Comparison of ENCODE assay signal across 13 cellular contexts in genomic region chr2:63866009-63866709, GRCh38. TPM values are rescaled to one million over a fixed set of nuclear protein-coding genes. Genes with fewer than 3 reads are reported as not detected.
A peak's percentile ranks its signal among the peaks of the same experiment; 100 is the strongest.
DNase-seq lines count a peak whose midpoint lies in the region; ATAC-seq, FAIRE-seq and TF ChIP-seq lines count a peak whose summit lies in the region.
"Had no signal": no experiment of that assay in that cellular context is flagged by ENCODE, and none has a peak within 500 bp of the region (broad histone marks: within the 10 kb centered on the region; RNA-seq: fewer than 3 reads in every experiment).

No MANE protein-coding gene starts in this region.

- H3K36me3 ChIP-seq in astrocyte (ENCODE audit: insufficient read depth, low read length) (peaks cover 12% of the 10 kb centered on the region), smooth muscle cell (ENCODE audit: low read depth) (peaks cover 21% of the 10 kb centered on the region), suprapubic skin (peaks cover 18% of the 10 kb centered on the region)

- TF ChIP-seq EP300 in suprapubic skin (IDR thresholded peaks at IDR 0.05): no peak

- no peak overlapping the region for H2AFZ ChIP-seq in astrocyte (ENCODE audit: low read depth, low read length)
- no peak overlapping the region for H2AFZ ChIP-seq in smooth muscle cell (ENCODE audit: low read depth)

- H3K27me3 ChIP-seq in astrocyte (ENCODE audit: insufficient read depth, low read length): no peaks in the 10 kb centered on the region
- no peaks in the 10 kb centered on the region for H3K27me3 ChIP-seq in smooth muscle cell (ENCODE audit: low read depth)
- H3K27me3 ChIP-seq in suprapubic skin: no peaks in the 10 kb centered on the region
- H3K27me3 ChIP-seq: ascending aorta had no signal

- FAIRE-seq in astrocyte (lab: Jason Lieb, UNC) (no peak), frontal cortex (lab: Jason Lieb, UNC) (no peak)
- FAIRE-seq: TTC549 had no signal

- H3K27ac Mint-ChIP-seq in activated naive CD4-positive, alpha-beta T cell treated with anti-CD3 and anti-CD28 coated beads, Interleukin-2, amount 10 ng/mL, durations not matched to agents 7 days and 5 days: peak overlapping the region; percentile 67
- peak overlapping the region; percentile 20 for H3K27ac Mint-ChIP-seq in astrocyte (ENCODE audit: unreplicated experiment)

- no peaks in the 10 kb centered on the region for H3K27me3 Mint-ChIP-seq in activated naive CD4-positive, alpha-beta T cell treated with anti-CD3 and anti-CD28 coated beads, Interleukin-2, amount 10 ng/mL, durations not matched to agents 7 days and 5 days
- no peaks in the 10 kb centered on the region for H3K27me3 Mint-ChIP-seq in astrocyte (ENCODE audit: low read depth, unreplicated experiment)

- CTCF ChIA-PET in activated naive CD4-positive, alpha-beta T cell treated with anti-CD3 and anti-CD28 coated beads, Interleukin-2, amount 10 ng/mL, durations not matched to agents 7 days and 5 days (lab: Charles Lee): interaction anchor here (0.7 to 4.4 kb wide), 3 partner anchors 167 to 432 kb away, joined by 3 to 24 read pairs (median 3); no protein-coding TSS in a partner anchor

- H3F3A ChIP-seq in smooth muscle cell (ENCODE audit: low read depth): peaks cover 10% of the 10 kb centered on the region

- peaks cover 28% of the 10 kb centered on the region for H3K4me1 Mint-ChIP-seq in activated naive CD4-positive, alpha-beta T cell treated with anti-CD3 and anti-CD28 coated beads, Interleukin-2, amount 10 ng/mL, durations not matched to agents 7 days and 5 days
- H3K4me1 Mint-ChIP-seq in astrocyte (ENCODE audit: low read depth, unreplicated experiment): peaks cover 29% of the 10 kb centered on the region

- no peak for TF ChIP-seq POLR2A in suprapubic skin (IDR thresholded peaks at IDR 0.05)

- TF ChIP-seq CTCF in astrocyte (IDR thresholded peaks at IDR 0.05; ENCODE audit: insufficient read depth, low read depth, low read length) (no peak), smooth muscle cell (IDR thresholded peaks at IDR 0.05; ENCODE audit: borderline replicate concordance, insufficient read depth, poor library complexity, severe bottlenecking) (no peak), suprapubic skin (IDR thresholded peaks at IDR 0.05) (no peak)

- H3K27ac ChIP-seq in astrocyte (ENCODE audit: low read depth, low read length) (no peak overlapping the region), smooth muscle cell (ENCODE audit: low read depth) (peak overlapping the region; percentile 6), suprapubic skin (no peak overlapping the region)
- H3K27ac ChIP-seq: ascending aorta had no signal

- peaks cover 52% of the 10 kb centered on the region for H3K36me3 Mint-ChIP-seq in activated naive CD4-positive, alpha-beta T cell treated with anti-CD3 and anti-CD28 coated beads, Interleukin-2, amount 10 ng/mL, durations not matched to agents 7 days and 5 days
- H3K36me3 Mint-ChIP-seq in astrocyte (ENCODE audit: low read depth, unreplicated experiment): peaks cover 6% of the 10 kb centered on the region

- peaks cover 23% of the 10 kb centered on the region for H3K79me2 ChIP-seq in astrocyte (ENCODE audit: insufficient read depth, low read length)
- peaks cover 77% of the 10 kb centered on the region for H3K79me2 ChIP-seq in smooth muscle cell (ENCODE audit: low read depth)

- H3K4me3 Mint-ChIP-seq in activated naive CD4-positive, alpha-beta T cell treated with anti-CD3 and anti-CD28 coated beads, Interleukin-2, amount 10 ng/mL, durations not matched to agents 7 days and 5 days: no peak overlapping the region
- no peak overlapping the region for H3K4me3 Mint-ChIP-seq in astrocyte (ENCODE audit: unreplicated experiment)

- H3K9me3 ChIP-seq in astrocyte (ENCODE audit: insufficient read depth, low read depth, low read length): no peaks in the 10 kb centered on the region
- H3K9me3 ChIP-seq in smooth muscle cell (replicated peaks; ENCODE audit: low read depth): no peaks in the 10 kb centered on the region
- H3K9me3 ChIP-seq in suprapubic skin: no peaks in the 10 kb centered on the region
- H3K9me3 ChIP-seq: ascending aorta, left ventricle myocardium inferior had no signal

- peaks cover 10% of the 10 kb centered on the region for H3K4me1 ChIP-seq in astrocyte (ENCODE audit: insufficient read depth, low read length)
- H3K4me1 ChIP-seq in smooth muscle cell (ENCODE audit: low read depth): no peaks in the 10 kb centered on the region
- H3K4me1 ChIP-seq in suprapubic skin: peaks cover under 1% of the 10 kb centered on the region

- H3K4me2 ChIP-seq in astrocyte (ENCODE audit: low read length): no peak overlapping the region
- H3K4me2 ChIP-seq in smooth muscle cell: no peak overlapping the region

- peak; percentile 50 for ATAC-seq in HG02678 (IDR thresholded peaks at IDR 0.05; ENCODE audit: unreplicated experiment)

- H3K9ac ChIP-seq in astrocyte (ENCODE audit: low read length) (no peak overlapping the region), smooth muscle cell (ENCODE audit: low read depth) (no peak overlapping the region)

- H4K20me1 ChIP-seq in astrocyte (ENCODE audit: insufficient read depth, low read length) (peaks cover 9% of the 10 kb centered on the region), smooth muscle cell (ENCODE audit: low read depth) (peaks cover 81% of the 10 kb centered on the region)

- H3K9me3 Mint-ChIP-seq in activated naive CD4-positive, alpha-beta T cell treated with anti-CD3 and anti-CD28 coated beads, Interleukin-2, amount 10 ng/mL, durations not matched to agents 7 days and 5 days: no peaks in the 10 kb centered on the region
- H3K9me3 Mint-ChIP-seq in astrocyte (ENCODE audit: unreplicated experiment): no peaks in the 10 kb centered on the region

- 72% methylated on average over 2 of the region's 2 CpGs for WGBS in smooth muscle cell (ENCODE audit: low lambda C conversion rate)
- WGBS in suprapubic skin: 71% methylated on average over 2 of the region's 2 CpGs

- no peak for DNase-seq in activated naive CD4-positive, alpha-beta T cell treated with anti-CD3 and anti-CD28 coated beads, Interleukin-2, amount 10 ng/mL, durations not matched to agents 7 days and 5 days
- no peak for DNase-seq in activated naive CD4-positive, alpha-beta T cell (lab: John Stamatoyannopoulos, UW)
- no peak for DNase-seq in astrocyte (ENCODE audit: low read depth)
- DNase-seq in smooth muscle cell (lab: John Stamatoyannopoulos, UW; ENCODE audit: unreplicated experiment): no peak
- DNase-seq in suprapubic skin (ENCODE audit: low spot score in 2 of 2): no peak
- no peak for DNase-seq in stimulated activated CD4-positive, alpha-beta T cell treated with anti-CD3 and anti-CD28 coated beads, Interleukin-12 subunit alpha, Interleukin-12 subunit beta, amount 100 ng/mL, for 4 hours
- DNase-seq in frontal cortex (ENCODE audit: low spot score in 2 of 2): no peak
- DNase-seq: activated T-cell treated with anti-CD3 and anti-CD28 coated beads for 4 hours; left ventricle myocardium inferior; stimulated activated CD4-positive, alpha-beta T cell treated with anti-CD3 and anti-CD28 coated beads, Interleukin-15, amount 100 ng/mL, for 24 hours had no signal

- no peak overlapping the region for H3K4me3 ChIP-seq in astrocyte (ENCODE audit: insufficient read depth, low read depth, low read length)
- H3K4me3 ChIP-seq in smooth muscle cell: no peak overlapping the region
- no peak overlapping the region for H3K4me3 ChIP-seq in suprapubic skin
- H3K4me3 ChIP-seq: ascending aorta, left ventricle myocardium inferior had no signal

RNA-seq across cellular contexts. Expression of gene UGP2, which starts 24.5 kb away (rescaled TPM):
- total RNA-seq in astrocyte: 314 and 322 TPM in 2 replicates
- total RNA-seq in smooth muscle cell: 211 and 238 TPM in 2 replicates
- polyA plus RNA-seq in smooth muscle cell: 156 and 171 TPM in 2 replicates
- 10 to 100 TPM; 60.1 to 84.9 (median 65.2) TPM for total RNA-seq in suprapubic skin
- total RNA-seq in frontal cortex: 70.5 TPM
